In the genomic region with DNA sequence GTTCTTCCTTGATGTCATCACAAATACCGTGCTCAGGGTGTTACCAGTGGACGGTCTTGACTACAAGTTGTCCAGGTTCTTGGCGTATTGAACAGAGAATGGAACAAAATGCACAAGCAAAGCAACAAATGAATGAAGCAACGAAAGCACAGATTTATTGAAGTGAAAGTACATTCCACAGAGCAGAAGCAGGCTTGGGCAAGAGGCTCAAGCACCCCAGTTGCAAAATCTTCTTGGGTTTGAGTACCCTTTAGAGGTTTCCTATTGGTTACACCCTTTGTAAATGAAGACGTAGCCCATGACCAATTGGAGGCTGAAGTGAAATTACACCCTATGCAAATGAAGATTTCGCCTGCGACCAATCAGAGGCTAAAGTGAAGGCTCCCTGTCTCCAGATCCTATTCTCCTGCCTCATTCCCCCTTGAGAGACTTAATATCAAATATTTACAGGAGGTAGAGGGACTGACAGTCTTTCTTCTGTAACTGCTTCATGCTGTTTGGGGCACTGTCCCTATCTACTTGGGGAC, we compare ENCODE assay signal across 19 cellular contexts. TPM values are rescaled to one million over a fixed set of nuclear protein-coding genes. Genes with fewer than 3 reads are reported as not detected.
DNase-seq lines count a peak whose midpoint lies in the region; ATAC-seq and TF ChIP-seq lines count a peak whose summit lies in the region.
"Had no signal": no experiment of that assay in that cellular context is flagged by ENCODE, and none has a peak within 500 bp of the region (broad histone marks: within the 10 kb centered on the region; RNA-seq: fewer than 3 reads in every experiment).

No MANE protein-coding gene starts in this region.

- ATAC-seq in upper lobe of right lung, result peak; percentile 42
- ATAC-seq: left cardiac atrium, sciatic nerve had no signal

- peaks cover 31% of the 10 kb centered on the region for H3K4me1 ChIP-seq in PC-9 (replicated peaks; ENCODE audit: insufficient read depth)
- H3K4me1 ChIP-seq in mammary epithelial cell (ENCODE audit: insufficient read depth, low read length), result peaks cover 51% of the 10 kb centered on the region
- H3K4me1 ChIP-seq in upper lobe of right lung, result peaks cover 10% of the 10 kb centered on the region
- H3K4me1 ChIP-seq: colonic mucosa had no signal

- no peak overlapping the region for H2AFZ ChIP-seq in PC-9
- H2AFZ ChIP-seq in mammary epithelial cell (ENCODE audit: low read depth, low read length), result no peak overlapping the region

- CTCF ChIA-PET in PC-9 (lab: Charles Lee), result interaction anchor here (0.6 kb wide), 1 partner anchor 399 kb away, joined by 7 read pairs; no protein-coding TSS in a partner anchor
- CTCF ChIA-PET in mammary epithelial cell (lab: Charles Lee; ENCODE audit: low non-redundant PET), result no interaction called here

- H3K27ac ChIP-seq in PC-9 (peak overlapping the region; percentile 89), mammary epithelial cell (ENCODE audit: insufficient read depth, low read depth, low read length) (peak overlapping the region; percentile 62), upper lobe of right lung (no peak overlapping the region)
- H3K27ac ChIP-seq: colonic mucosa, stomach had no signal

- POLR2A ChIA-PET in PC-9 (lab: Charles Lee; ENCODE audit: unreplicated experiment), result interaction anchor here (0.6 kb wide), 2 partner anchors 85 to 411 kb away, joined by 3 to 6 read pairs; no protein-coding TSS in a partner anchor

- no peaks in the 10 kb centered on the region for H3K9me3 ChIP-seq in PC-9 (ENCODE audit: insufficient read depth, low read depth)
- no peaks in the 10 kb centered on the region for H3K9me3 ChIP-seq in mammary epithelial cell (replicated peaks; ENCODE audit: insufficient read depth, low read length)
- H3K9me3 ChIP-seq in upper lobe of right lung, result no peaks in the 10 kb centered on the region
- H3K9me3 ChIP-seq: colonic mucosa, stomach had no signal

- H3K27me3 ChIP-seq in PC-9 (ENCODE audit: insufficient read depth, low read depth) (no peaks in the 10 kb centered on the region), mammary epithelial cell (ENCODE audit: insufficient read depth, low read length) (no peaks in the 10 kb centered on the region), upper lobe of right lung (no peaks in the 10 kb centered on the region)
- H3K27me3 ChIP-seq: colonic mucosa, MG63, stomach had no signal

- no peak overlapping the region for H3K9ac ChIP-seq in mammary epithelial cell (ENCODE audit: insufficient read depth, low read length)

- H3K4me3 ChIP-seq in PC-9, result peak overlapping the region; percentile 44; the same call in 1 of the 2 replicates
- H3K4me3 ChIP-seq in mammary epithelial cell (replicated peaks in 1 of 3; ENCODE audit: insufficient read depth in 1 of 3, low read depth in 2 of 3, low read length in 3 of 3), result no peak overlapping the region
- no peak overlapping the region for H3K4me3 ChIP-seq in upper lobe of right lung
- H3K4me3 ChIP-seq: colonic mucosa, MG63, stomach had no signal

- no peak for TF ChIP-seq CTCF in PC-9 (conservative IDR thresholded peaks at IDR 0.05)
- no peak for TF ChIP-seq CTCF in mammary epithelial cell (conservative IDR thresholded peaks at IDR 0.05 in 1 of 2, IDR thresholded peaks at IDR 0.05 in 1 of 2; ENCODE audit: extremely low read depth in 1 of 2, insufficient read depth in 1 of 2, low read depth in 1 of 2, low read length in 2 of 2)
- TF ChIP-seq CTCF in upper lobe of right lung (IDR thresholded peaks at IDR 0.05), result no peak

- H4K20me1 ChIP-seq in PC-9 (ENCODE audit: insufficient read depth) (no peaks in the 10 kb centered on the region), mammary epithelial cell (ENCODE audit: insufficient read depth, low read length) (no peaks in the 10 kb centered on the region)

- in situ Hi-C loops in mammary epithelial cell (cut with MboI; ENCODE audit: low sequenced_read_pairs in 2 of 2), result no loop called here

- peaks cover 64% of the 10 kb centered on the region for H3F3A ChIP-seq in PC-9 (ENCODE audit: insufficient read depth, low read depth)

- H3K36me3 ChIP-seq in PC-9 (ENCODE audit: low read depth) (no peaks in the 10 kb centered on the region), mammary epithelial cell (ENCODE audit: insufficient read depth, low read length) (no peaks in the 10 kb centered on the region), upper lobe of right lung (no peaks in the 10 kb centered on the region)
- H3K36me3 ChIP-seq: colonic mucosa, MG63, stomach had no signal

- BruUV-seq in PC-9 (replicated peaks; lab: Mats Ljungman, UMichigan) (no TSS peak), mammary epithelial cell (replicated peaks; lab: Mats Ljungman, UMichigan) (no TSS peak)

- no peaks in the 10 kb centered on the region for H3K9me2 ChIP-seq in PC-9 (ENCODE audit: insufficient read depth)

- no peaks in the 10 kb centered on the region for H3K79me2 ChIP-seq in PC-9 (ENCODE audit: low read depth)
- H3K79me2 ChIP-seq in mammary epithelial cell (ENCODE audit: insufficient read depth, low read length), result peaks cover 13% of the 10 kb centered on the region

- WGBS in mammary epithelial cell (ENCODE audit: low coverage, missing lambda C conversion rate), result 95% methylated on average over 7 of the region's 7 CpGs

- H3K4me2 ChIP-seq in PC-9, result peak overlapping the region; percentile 76
- peak overlapping the region; percentile 53 for H3K4me2 ChIP-seq in mammary epithelial cell (ENCODE audit: insufficient read depth, low read depth, low read length)

- dilution Hi-C loops in mammary epithelial cell (cut with HindIII; ENCODE audit: low sequenced_read_pairs), result no loop called here

- intact Hi-C loops in PC-9 (cut with micrococcal nuclease; ENCODE audit: unreplicated experiment) (no loop called here), mammary epithelial cell (cut with micrococcal nuclease) (loop anchor here (2.0 kb wide), 1 partner anchor 39 kb away; a partner anchor contains a TSS), upper lobe of right lung (cut with DNase I) (no loop called here)

- peak; percentile 10 for DNase-seq in NOMO-1 treated with DMSO at 0.1 percent for 48 hours (lab: John Stamatoyannopoulos, UW; ENCODE audit: unreplicated experiment)
- no peak for DNase-seq in NOMO-1 treated with dmso at 0.1 percent for 144 hours (lab: John Stamatoyannopoulos, UW; ENCODE audit: unreplicated experiment)
- DNase-seq in PC-9, result no peak
- no peak for DNase-seq in mammary epithelial cell
- DNase-seq in upper lobe of right lung, result no peak
- no peak for DNase-seq in NCI-H2227 (lab: John Stamatoyannopoulos, UW; ENCODE audit: unreplicated experiment)
- no peak for DNase-seq in NCI-H524 treated with DMSO at 0.1 percent for 48 hours (lab: John Stamatoyannopoulos, UW)
- DNase-seq in NCI-H2171 (lab: John Stamatoyannopoulos, UW), result no peak
- DNase-seq: activated CD4-positive, alpha-beta T cell treated with anti-CD3 and anti-CD28 coated beads, Interleukin-2, amount 10 ng/mL, durations not matched to agents 7 days and 5 days; activated naive CD4-positive, alpha-beta T cell treated with anti-CD3 and anti-CD28 coated beads for 36 hours; CD4-positive, alpha-beta memory T cell; colonic mucosa; left cardiac atrium; MG63; Right ventricle myocardium superior; stimulated activated CD4-positive, alpha-beta T cell treated with anti-CD3 and anti-CD28 coated beads, Interleukin-1b, Interleukin-23, amount 100 ng/mL, for 48 hours; T-helper 9 cell had no signal

RNA-seq across cellular contexts. Expression of a gene that starts 38.3 kb away (rescaled TPM):
- total RNA-seq in PC-9 (2021), result 38.3 and 40.6 TPM in 2 replicates
- 10 to 100 TPM; 40.2 to 46.8 TPM for total RNA-seq in mammary epithelial cell
- polyA plus RNA-seq in mammary epithelial cell, result 61.3 TPM
- polyA minus RNA-seq in mammary epithelial cell, result 65.2 TPM
- 69.0 TPM for total RNA-seq in upper lobe of right lung

RNA-seq across cellular contexts. Expression of a gene that starts 38.6 kb away (rescaled TPM):
- total RNA-seq in PC-9 (2021), result 111 and 112 TPM in 2 replicates
- 100 to 1,000 TPM in 1 of 2 donors, 10 to 100 TPM in 1; 93.9 to 132 TPM for total RNA-seq in mammary epithelial cell
- polyA plus RNA-seq in mammary epithelial cell, result 129 TPM
- 63.7 TPM for polyA minus RNA-seq in mammary epithelial cell
- total RNA-seq in upper lobe of right lung, result 79.6 TPM

RNA-seq across cellular contexts. Expression of a gene that starts 40.3 kb away (rescaled TPM):
- total RNA-seq in PC-9 (2021) (21.3 and 21.5 TPM in 2 replicates), mammary epithelial cell (10 to 100 TPM; 21.5 to 64.7 TPM), upper lobe of right lung (25.4 TPM)
- 29.2 TPM for polyA plus RNA-seq in mammary epithelial cell
- polyA minus RNA-seq in mammary epithelial cell, result 84.5 TPM
